ENCODE assay signal across 10 cellular contexts in genomic region chr7:128880791-128881457, GRCh38.
"Had no signal": no experiment of that assay in that cellular context is flagged by ENCODE, and none has a peak within 500 bp of the region (broad histone marks: within the 10 kb centered on the region; RNA-seq: fewer than 3 reads in every experiment).

No MANE protein-coding gene starts in this region.

- H3K27ac Mint-ChIP-seq: nephron; T-helper 2 cell treated with Interferon-gamma antibody and Interleukin-4, amounts not matched to agents 5 μg/mL and 100 μg/mL, for 36 hours had no signal

- H3K27ac ChIP-seq: coronary artery, epithelial cell of prostate, gastroesophageal sphincter, ovary, uterus had no signal

- H3K4me3 Mint-ChIP-seq: activated T-cell treated with anti-CD3 and anti-CD28 coated beads, Interleukin-2, amount 50 U/mL, for 4 hours; nephron; T-helper 2 cell treated with Interferon-gamma antibody and Interleukin-4, amounts not matched to agents 5 μg/mL and 100 μg/mL, for 36 hours had no signal

- H3K36me3 ChIP-seq: gastroesophageal sphincter, ovary, uterus had no signal

- H3K4me3 ChIP-seq: coronary artery, gastroesophageal sphincter, ovary, uterus had no signal

- H3K4me1 ChIP-seq: uterus had no signal

- H3K9me3 Mint-ChIP-seq: activated T-cell treated with anti-CD3 and anti-CD28 coated beads, Interleukin-2, amount 50 U/mL, for 4 hours; nephron; T-helper 2 cell treated with Interferon-gamma antibody and Interleukin-4, amounts not matched to agents 5 μg/mL and 100 μg/mL, for 36 hours had no signal

- H3K9me3 ChIP-seq: gastroesophageal sphincter, ovary, uterus had no signal

- DNase-seq: activated gamma-delta T cell treated with Interleukin-2 at 50 U/mL for 16 hours; activated T-cell treated with anti-CD3 and anti-CD28 coated beads, Interleukin-2, amount 50 U/mL, for 4 hours; effector CD8-positive, alpha-beta T cell had no signal

- H3K27me3 ChIP-seq: ovary, uterus had no signal
